10 cellular contexts compared by ENCODE assay signal in the genomic region with DNA sequence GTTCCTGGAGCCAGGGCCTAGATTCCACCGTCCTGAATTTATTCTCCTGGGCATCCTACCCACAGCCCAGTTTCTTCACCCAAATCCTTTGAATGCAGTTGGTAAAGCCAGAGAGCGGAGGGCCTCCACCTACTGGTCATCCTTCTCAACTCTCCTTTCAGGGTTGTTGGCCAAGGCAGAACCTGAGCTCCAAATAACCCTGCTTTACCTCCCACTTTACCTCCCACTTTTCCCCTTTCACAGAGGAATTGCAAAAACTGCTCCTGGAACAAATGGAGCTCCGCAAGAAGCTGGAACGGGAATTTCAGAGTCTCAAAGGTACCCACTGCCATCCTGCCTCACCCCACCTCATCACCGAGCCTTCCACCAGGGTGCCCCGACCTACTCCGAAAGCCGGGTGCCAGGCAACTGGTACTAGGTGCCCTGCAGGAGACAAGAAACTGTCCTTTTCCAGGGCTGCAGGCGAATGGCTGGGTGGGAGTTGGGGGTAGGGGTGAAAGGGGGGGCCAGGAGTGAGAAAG. TPM values are rescaled to one million over a fixed set of nuclear protein-coding genes. Genes with fewer than 3 reads are reported as not detected.
DNase-seq lines count a peak whose midpoint lies in the region; ATAC-seq and TF ChIP-seq lines count a peak whose summit lies in the region.
"Had no signal": no experiment of that assay in that cellular context is flagged by ENCODE, and none has a peak within 500 bp of the region (broad histone marks: within the 10 kb centered on the region; RNA-seq: fewer than 3 reads in every experiment).

No MANE protein-coding gene starts in this region.

- H3K9me3 Mint-ChIP-seq in natural killer cell treated with Interleukin-12 subunit alpha and Interleukin-12 subunit beta and Interleukin-15 and Interleukin-18, amount 100 ng/mL, for 72 hours, result no peaks in the 10 kb centered on the region
- H3K9me3 Mint-ChIP-seq: activated B cell treated with CpG ODN at 0.5 μM for 24 hours; stimulated activated effector memory CD8-positive, alpha-beta T cell treated with anti-CD3 and anti-CD28 coated beads, Interleukin-12 subunit alpha, Interleukin-12 subunit beta, amount 100 ng/mL, for 72 hours had no signal

- CTCF ChIA-PET in AG04449 (lab: Yijun Ruan, JAX), result interaction anchor here (0.7 to 3.0 kb wide), 15 partner anchors 9 to 886 kb away, joined by 3 to 30 read pairs (median 4); no protein-coding TSS in a partner anchor

- no peak overlapping the region for H3K27ac Mint-ChIP-seq in natural killer cell treated with Interleukin-12 subunit alpha and Interleukin-12 subunit beta and Interleukin-15 and Interleukin-18, amount 100 ng/mL, for 72 hours
- H3K27ac Mint-ChIP-seq: activated B cell treated with CpG ODN at 0.5 μM for 24 hours; stimulated activated effector memory CD8-positive, alpha-beta T cell treated with anti-CD3 and anti-CD28 coated beads, Interleukin-12 subunit alpha, Interleukin-12 subunit beta, amount 100 ng/mL, for 72 hours had no signal

- no peak overlapping the region for H3K4me3 Mint-ChIP-seq in natural killer cell treated with Interleukin-12 subunit alpha and Interleukin-12 subunit beta and Interleukin-15 and Interleukin-18, amount 100 ng/mL, for 72 hours

- H3K4me3 ChIP-seq in AG04449 (ENCODE audit: low read depth, low read length) (no peak overlapping the region), GM12864 (ENCODE audit: low read depth, low read length) (no peak overlapping the region), fibroblast of mammary gland (ENCODE audit: control insufficient read depth, low read depth, low read length) (no peak overlapping the region)
- H3K4me3 ChIP-seq in effector memory CD4-positive, alpha-beta T cell (ENCODE audit: insufficient read depth, low read depth, low read length, poor library complexity, severe bottlenecking), result no peak overlapping the region

- peaks cover 84% of the 10 kb centered on the region for H3K27me3 ChIP-seq in effector memory CD4-positive, alpha-beta T cell (replicated peaks; ENCODE audit: control insufficient read depth, insufficient read depth, low read length, poor library complexity, severe bottlenecking)

- DNase-seq in AG04449 (ENCODE audit: low read depth, low spot score) (no peak), GM12864 (ENCODE audit: low read depth) (no peak), OCI-M1 (lab: John Stamatoyannopoulos, UW) (peak; percentile 68), fibroblast of mammary gland (ENCODE audit: low read depth) (peak; percentile 46), nucleus accumbens (lab: John Stamatoyannopoulos, UW) (no peak)
- no peak for DNase-seq in natural killer cell treated with Interleukin-12 subunit alpha and Interleukin-12 subunit beta and Interleukin-15 and Interleukin-18, amount 100 ng/mL, for 72 hours (ENCODE audit: low spot score)
- DNase-seq in effector memory CD4-positive, alpha-beta T cell, result no peak
- DNase-seq: activated B cell treated with CpG ODN at 0.5 μM for 24 hours had no signal

- H3K4me1 ChIP-seq in effector memory CD4-positive, alpha-beta T cell (ENCODE audit: control insufficient read depth, insufficient read depth, low read length, poor library complexity, severe bottlenecking), result peaks cover 70% of the 10 kb centered on the region

- peaks cover 41 to 60% of the 10 kb centered on the region in 2 donors for H3K27me3 Mint-ChIP-seq in natural killer cell treated with Interleukin-12 subunit alpha and Interleukin-12 subunit beta and Interleukin-15 and Interleukin-18, amount 100 ng/mL, for 72 hours

- H3K36me3 Mint-ChIP-seq in natural killer cell treated with Interleukin-12 subunit alpha and Interleukin-12 subunit beta and Interleukin-15 and Interleukin-18, amount 100 ng/mL, for 72 hours, result no peaks in the 10 kb centered on the region
- H3K36me3 Mint-ChIP-seq: stimulated activated effector memory CD8-positive, alpha-beta T cell treated with anti-CD3 and anti-CD28 coated beads, Interleukin-12 subunit alpha, Interleukin-12 subunit beta, amount 100 ng/mL, for 72 hours had no signal

- peaks cover 21 to 39% of the 10 kb centered on the region in 2 donors for H3K4me1 Mint-ChIP-seq in natural killer cell treated with Interleukin-12 subunit alpha and Interleukin-12 subunit beta and Interleukin-15 and Interleukin-18, amount 100 ng/mL, for 72 hours (ENCODE audit: low read depth in 2 of 2)

- no peak for ATAC-seq in natural killer cell treated with Interleukin-12 subunit alpha and Interleukin-12 subunit beta and Interleukin-15 and Interleukin-18, amount 100 ng/mL, for 72 hours
- no peak for ATAC-seq in GM21367 (IDR thresholded peaks at IDR 0.05; ENCODE audit: unreplicated experiment)
- ATAC-seq: stimulated activated effector memory CD8-positive, alpha-beta T cell treated with anti-CD3 and anti-CD28 coated beads, Interleukin-12 subunit alpha, Interleukin-12 subunit beta, amount 100 ng/mL, for 72 hours had no signal

- TF ChIP-seq CTCF in AG04449 (IDR thresholded peaks at IDR 0.05; ENCODE audit: insufficient read depth, low read length, missing control alignments) (peak; percentile 56), GM12864 (IDR thresholded peaks at IDR 0.05; ENCODE audit: low read depth, low read length, missing control alignments) (peak; percentile 34), fibroblast of mammary gland (conservative IDR thresholded peaks at IDR 0.05; ENCODE audit: control insufficient read depth, insufficient read depth, low read depth, low read length) (peak; percentile 34)

- H3K36me3 ChIP-seq in effector memory CD4-positive, alpha-beta T cell (ENCODE audit: control insufficient read depth, insufficient read depth, low read length), result no peaks in the 10 kb centered on the region

- POLR2A ChIA-PET in AG04449 (lab: Yijun Ruan, JAX), result no interaction called here

- H3K9me3 ChIP-seq in effector memory CD4-positive, alpha-beta T cell (ENCODE audit: control insufficient read depth, low read length), result no peaks in the 10 kb centered on the region

- H3K27ac ChIP-seq in effector memory CD4-positive, alpha-beta T cell (ENCODE audit: insufficient read depth, low read length, poor library complexity, severe bottlenecking), result no peak overlapping the region

RNA-seq across cellular contexts. Expression of a gene that starts 6.8 kb away (rescaled TPM):
- total RNA-seq in natural killer cell treated with Interleukin-12 subunit alpha and Interleukin-12 subunit beta and Interleukin-15 and Interleukin-18, amount 100 ng/mL, for 72 hours, result under 1 TPM; 0.42 to 0.48 TPM

RNA-seq across cellular contexts. Expression of a gene that starts 7.8 kb away (rescaled TPM):
- total RNA-seq in natural killer cell treated with Interleukin-12 subunit alpha and Interleukin-12 subunit beta and Interleukin-15 and Interleukin-18, amount 100 ng/mL, for 72 hours, result not detected
- total RNA-seq: activated B cell treated with CpG ODN at 0.5 μM for 24 hours had no signal

Comparison
In these comparisons a context has a peak if more than half of its experiments do, and no peak if none do; other contexts are left out.
1. DNase-seq: peak in OCI-M1 (single experiment) and fibroblast of mammary gland (single experiment); none in AG04449 (single experiment), GM12864 (single experiment), natural killer cell treated with Interleukin-12 subunit alpha and Interleukin-12 subunit beta and Interleukin-15 and Interleukin-18, amount 100 ng/mL, for 72 hours (single experiment), nucleus accumbens (0 of 56) and effector memory CD4-positive, alpha-beta T cell (0 of 3).
2. Peak in every context shown above with its lines, with median percentiles within 50 percentile points of each other: CTCF ChIP-seq.